In genomic region chr1:152479792-152480595, GRCh38 we compare ENCODE assay signal across 8 cellular contexts. TPM values are rescaled to one million over a fixed set of nuclear protein-coding genes. Genes with fewer than 3 reads are reported as not detected.
DNase-seq lines count a peak whose midpoint lies in the region; ATAC-seq and TF ChIP-seq lines count a peak whose summit lies in the region.

No MANE protein-coding gene starts in this region.

- H3K4me1 Mint-ChIP-seq in stimulated activated naive CD8-positive, alpha-beta T cell treated with anti-CD3 and anti-CD28 coated beads, Interleukin-15, amount 100 ng/mL, for 72 hours: peaks cover 13% of the 10 kb centered on the region

- peak; percentile 71 for ATAC-seq in GM19351 (IDR thresholded peaks at IDR 0.05; ENCODE audit: unreplicated experiment)
- ATAC-seq in left lung: peak; percentile 37
- ATAC-seq in stimulated activated naive CD8-positive, alpha-beta T cell treated with anti-CD3 and anti-CD28 coated beads, Interleukin-15, amount 100 ng/mL, for 72 hours: peak; percentile 69
- no peak for ATAC-seq in GM18868 (IDR thresholded peaks at IDR 0.05; ENCODE audit: unreplicated experiment)
- no peak for ATAC-seq in HG02884 (IDR thresholded peaks at IDR 0.05; ENCODE audit: unreplicated experiment)

- TF ChIP-seq CTCF in left lung (IDR thresholded peaks at IDR 0.05): peak in 1 of 2 donors; percentile 48

- H3K36me3 ChIP-seq in SJCRH30 (no peaks in the 10 kb centered on the region), left lung (no peaks in the 10 kb centered on the region)

- no peak overlapping the region for H3K4me3 Mint-ChIP-seq in stimulated activated naive CD8-positive, alpha-beta T cell treated with anti-CD3 and anti-CD28 coated beads, Interleukin-15, amount 100 ng/mL, for 72 hours

- no peaks in the 10 kb centered on the region for H3K27me3 Mint-ChIP-seq in stimulated activated naive CD8-positive, alpha-beta T cell treated with anti-CD3 and anti-CD28 coated beads, Interleukin-15, amount 100 ng/mL, for 72 hours

- intact Hi-C loops in left lung (cut with DNase I): no loop called here

- H3K4me3 ChIP-seq in SJCRH30: no peak overlapping the region
- H3K4me3 ChIP-seq in left lung: no peak overlapping the region

- H3K27ac ChIP-seq in SJCRH30 (no peak overlapping the region), left lung (no peak overlapping the region)

- peak overlapping the region; percentile 49 to 60 for H3K27ac Mint-ChIP-seq in stimulated activated naive CD8-positive, alpha-beta T cell treated with anti-CD3 and anti-CD28 coated beads, Interleukin-15, amount 100 ng/mL, for 72 hours

- H3K9me3 Mint-ChIP-seq in stimulated activated naive CD8-positive, alpha-beta T cell treated with anti-CD3 and anti-CD28 coated beads, Interleukin-15, amount 100 ng/mL, for 72 hours: peaks cover 29 to 41% of the 10 kb centered on the region in 2 donors

- peak; percentile 26 for DNase-seq in AG08395 (ENCODE audit: low spot score)
- peak; percentile 62 to 65 for DNase-seq in SJCRH30
- peak; percentile 7 to 26 (median 15) for DNase-seq in activated naive CD4-positive, alpha-beta T cell (lab: John Stamatoyannopoulos, UW)
- peak in 1 of 2 donors; percentile 72 for DNase-seq in left lung
- DNase-seq in stimulated activated naive CD8-positive, alpha-beta T cell treated with anti-CD3 and anti-CD28 coated beads, Interleukin-15, amount 100 ng/mL, for 72 hours: peak; percentile 45 to 48

- H3K9me3 ChIP-seq in SJCRH30 (replicated peaks): no peaks in the 10 kb centered on the region
- H3K9me3 ChIP-seq in left lung: peaks cover 0 to 32% of the 10 kb centered on the region in 2 donors

- no peaks in the 10 kb centered on the region for H3K27me3 ChIP-seq in SJCRH30
- H3K27me3 ChIP-seq in left lung: no peaks in the 10 kb centered on the region

- no peaks in the 10 kb centered on the region for H3K4me1 ChIP-seq in SJCRH30
- no peaks in the 10 kb centered on the region for H3K4me1 ChIP-seq in left lung

RNA-seq across cellular contexts. Expression of gene LCE5A, which starts 30.6 kb away (rescaled TPM):
- total RNA-seq in SJCRH30 (2014; rRNA removed; shearing (Covaris generic)): not detected in 2 replicates
- total RNA-seq in left lung: not detected

RNA-seq across cellular contexts. Expression of gene CRCT1, which starts 34.3 kb away (rescaled TPM):
- total RNA-seq in SJCRH30 (2014; rRNA removed; shearing (Covaris generic)): not detected in 2 replicates
- total RNA-seq in left lung: not detected

Comparison
In these comparisons a context has a peak if more than half of its experiments do, and no peak if none do; other contexts are left out.
1. ATAC-seq: peak in GM19351 (single experiment), left lung (single experiment) and stimulated activated naive CD8-positive, alpha-beta T cell treated with anti-CD3 and anti-CD28 coated beads, Interleukin-15, amount 100 ng/mL, for 72 hours (single experiment); none in GM18868 (single experiment) and HG02884 (single experiment).